22 cellular contexts compared by ENCODE assay signal in the genomic region with DNA sequence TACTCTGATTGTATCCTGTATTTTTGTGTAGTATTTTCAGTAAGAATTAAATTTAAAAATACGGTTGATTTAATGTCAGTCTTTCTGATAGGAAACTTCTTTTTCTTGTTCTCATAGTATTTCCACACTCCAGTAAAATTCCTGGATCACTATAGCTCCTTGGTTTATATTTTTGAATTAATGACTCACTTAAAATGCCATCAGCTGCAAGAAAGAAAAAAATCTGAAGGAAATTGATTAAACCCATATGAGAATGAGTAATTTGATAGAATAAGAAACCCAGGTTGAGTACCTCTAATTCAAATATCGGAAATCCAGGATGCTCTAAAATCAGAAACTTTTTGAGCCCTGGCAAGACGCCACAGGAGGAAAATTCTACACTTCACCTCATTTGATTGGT.
"Had no signal": no experiment of that assay in that cellular context is flagged by ENCODE, and none has a peak within 500 bp of the region (broad histone marks: within the 10 kb centered on the region; RNA-seq: fewer than 3 reads in every experiment).

No MANE protein-coding gene starts in this region.

- H3K27me3 Mint-ChIP-seq: activated CD4-positive, alpha-beta T cell treated with anti-CD3 and anti-CD28 coated beads, Interleukin-2, amount 10 ng/mL, durations not matched to agents 7 days and 5 days; activated naive CD8-positive, alpha-beta T cell treated with anti-CD3 and anti-CD28 coated beads, Interleukin-2, amount 10 ng/mL, durations not matched to agents 7 days and 5 days; activated T-cell treated with anti-CD3 and anti-CD28 coated beads, Interleukin-2, amount 50 U/mL, for 24 hours; brain had no signal

- H3K36me3 ChIP-seq: sigmoid colon, spleen, tibial artery had no signal

- H3K4me1 ChIP-seq: sigmoid colon, spleen, tibial artery had no signal

- H3K27ac Mint-ChIP-seq: activated CD4-positive, alpha-beta T cell treated with anti-CD3 and anti-CD28 coated beads, Interleukin-2, amount 10 ng/mL, durations not matched to agents 7 days and 5 days; activated CD8-positive, alpha-beta T cell treated with anti-CD3 and anti-CD28 coated beads, Interleukin-2, amount 10 ng/mL, durations not matched to agents 7 days and 5 days; activated naive CD8-positive, alpha-beta T cell treated with anti-CD3 and anti-CD28 coated beads, Interleukin-2, amount 10 ng/mL, durations not matched to agents 7 days and 5 days; activated T-cell treated with anti-CD3 and anti-CD28 coated beads, Interleukin-2, amount 50 U/mL, for 24 hours; activated T-helper 2 cell treated with anti-CD3 and anti-CD28 coated beads, Interferon-gamma antibody, Interleukin-2, Interleukin-4, amounts not matched to agents 10 μg/mL and 5 μg/mL and 100 μg/mL, durations not matched to agents 14 hours and 24 hours and 36 hours; brain; nephron had no signal

- H3K4me3 ChIP-seq: hepatocyte, sigmoid colon, spleen, tibial artery had no signal

- H3K27ac ChIP-seq: hepatocyte, sigmoid colon, spleen, tibial artery had no signal

- H3K4me3 Mint-ChIP-seq: activated CD4-positive, alpha-beta T cell treated with anti-CD3 and anti-CD28 coated beads, Interleukin-2, amount 10 ng/mL, durations not matched to agents 7 days and 5 days; activated CD8-positive, alpha-beta T cell treated with anti-CD3 and anti-CD28 coated beads, Interleukin-2, amount 10 ng/mL, durations not matched to agents 7 days and 5 days; activated naive CD8-positive, alpha-beta T cell treated with anti-CD3 and anti-CD28 coated beads, Interleukin-2, amount 10 ng/mL, durations not matched to agents 7 days and 5 days; activated T-cell treated with anti-CD3 and anti-CD28 coated beads, Interleukin-2, amount 50 U/mL, for 24 hours; brain; nephron had no signal

- ATAC-seq: activated CD4-positive, CD25-positive, alpha-beta regulatory T cell treated with anti-CD3 and anti-CD28 coated beads, Interleukin-2, amount 50 U/mL, for 24 hours; activated CD8-positive, alpha-beta T cell treated with anti-CD3 and anti-CD28 coated beads, Interleukin-2, amount 10 ng/mL, durations not matched to agents 7 days and 5 days; left colon had no signal

- H3K79me2 ChIP-seq: hepatocyte had no signal

- H3K9me3 Mint-ChIP-seq: activated CD4-positive, alpha-beta T cell treated with anti-CD3 and anti-CD28 coated beads, Interleukin-2, amount 10 ng/mL, durations not matched to agents 7 days and 5 days; activated naive CD8-positive, alpha-beta T cell treated with anti-CD3 and anti-CD28 coated beads, Interleukin-2, amount 10 ng/mL, durations not matched to agents 7 days and 5 days; activated T-cell treated with anti-CD3 and anti-CD28 coated beads, Interleukin-2, amount 50 U/mL, for 24 hours; activated T-helper 2 cell treated with anti-CD3 and anti-CD28 coated beads, Interferon-gamma antibody, Interleukin-2, Interleukin-4, amounts not matched to agents 10 μg/mL and 5 μg/mL and 100 μg/mL, durations not matched to agents 14 hours and 24 hours and 36 hours had no signal

- H2AFZ ChIP-seq: hepatocyte had no signal

- H3K36me3 Mint-ChIP-seq: activated naive CD8-positive, alpha-beta T cell treated with anti-CD3 and anti-CD28 coated beads, Interleukin-2, amount 10 ng/mL, durations not matched to agents 7 days and 5 days; brain had no signal

- H3K27me3 ChIP-seq: hepatocyte, sigmoid colon, spleen, tibial artery had no signal

- H3K4me1 Mint-ChIP-seq: activated CD4-positive, alpha-beta T cell treated with anti-CD3 and anti-CD28 coated beads, Interleukin-2, amount 10 ng/mL, durations not matched to agents 7 days and 5 days; activated naive CD8-positive, alpha-beta T cell treated with anti-CD3 and anti-CD28 coated beads, Interleukin-2, amount 10 ng/mL, durations not matched to agents 7 days and 5 days; nephron had no signal

- H3K4me2 ChIP-seq: hepatocyte had no signal

- H3K9me3 ChIP-seq: sigmoid colon, spleen, tibial artery had no signal

- DNase-seq: activated CD4-positive, alpha-beta T cell treated with anti-CD3 and anti-CD28 coated beads, Interleukin-2, amount 10 ng/mL, durations not matched to agents 7 days and 5 days; activated CD8-positive, alpha-beta T cell treated with anti-CD3 and anti-CD28 coated beads, Interleukin-2, amount 10 ng/mL, durations not matched to agents 7 days and 5 days; activated naive CD4-positive, alpha-beta T cell treated with Interleukin-2 at 50 U/mL for 16 hours; activated naive CD8-positive, alpha-beta T cell treated with anti-CD3 and anti-CD28 coated beads, Interleukin-2, amount 10 ng/mL, durations not matched to agents 7 days and 5 days; activated T-cell treated with anti-CD3 and anti-CD28 coated beads, Interleukin-2, amount 50 U/mL, for 24 hours; caudate nucleus; islet precursor cell; left colon; midbrain; nucleus accumbens; posterior cingulate gyrus; sigmoid colon; spleen; stimulated activated naive CD4-positive, alpha-beta T cell; T-helper 1 cell; T-helper 9 cell; tibial artery had no signal
